ENCODE assay signal across 13 cellular contexts in the genomic region with DNA sequence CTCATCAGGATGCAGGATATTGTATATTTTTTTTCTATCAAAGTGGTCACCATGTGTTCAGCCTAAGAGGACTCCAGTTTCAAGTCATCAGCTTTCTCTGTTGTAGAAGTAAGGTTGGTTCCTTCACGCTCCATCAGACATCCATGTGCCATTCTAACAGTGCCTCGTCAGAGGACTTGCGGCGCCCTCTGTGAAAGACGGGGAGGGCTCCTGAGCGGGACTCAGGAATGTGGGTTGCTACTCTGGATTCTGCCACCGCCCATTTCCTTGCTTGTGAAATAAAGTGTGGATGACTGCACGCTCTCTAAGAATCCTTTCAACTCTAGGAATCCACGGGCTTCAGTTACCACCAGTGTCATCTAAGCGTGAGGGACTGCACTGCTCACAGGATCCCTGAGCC.
"Had no signal": no experiment of that assay in that cellular context is flagged by ENCODE, and none has a peak within 500 bp of the region (broad histone marks: within the 10 kb centered on the region; RNA-seq: fewer than 3 reads in every experiment).

No MANE protein-coding gene starts in this region.

- H3K36me3 ChIP-seq: lower lobe of right lung, transverse colon had no signal

- H3K4me3 ChIP-seq: heart right ventricle, lower lobe of right lung, transverse colon had no signal

- H3K27me3 Mint-ChIP-seq: activated naive CD8-positive, alpha-beta T cell; stimulated activated memory B cell treated with anti-CD40 and anti-IgM and Interleukin-4, amounts not matched to agents 10 μg/mL and 1 μg/mL and 100 μg/mL, for 72 hours had no signal

- H3K27me3 ChIP-seq: heart right ventricle, transverse colon had no signal

- H3K27ac Mint-ChIP-seq: activated naive CD8-positive, alpha-beta T cell; stimulated activated memory B cell treated with anti-CD40 and anti-IgM and Interleukin-4, amounts not matched to agents 10 μg/mL and 1 μg/mL and 100 μg/mL, for 72 hours had no signal

- H3K4me3 Mint-ChIP-seq: activated naive CD8-positive, alpha-beta T cell; activated T-cell treated with anti-CD3 and anti-CD28 coated beads, Interleukin-2, amount 50 U/mL, for 4 hours; stimulated activated memory B cell treated with anti-CD40 and anti-IgM and Interleukin-4, amounts not matched to agents 10 μg/mL and 1 μg/mL and 100 μg/mL, for 72 hours had no signal

- H3K4me1 Mint-ChIP-seq: stimulated activated memory B cell treated with anti-CD40 and anti-IgM and Interleukin-4, amounts not matched to agents 10 μg/mL and 1 μg/mL and 100 μg/mL, for 72 hours had no signal

- ATAC-seq: activated T-cell treated with anti-CD3 and anti-CD28 coated beads, Interleukin-2, amount 50 U/mL, for 4 hours; heart right ventricle; lower lobe of right lung; right cardiac atrium; stimulated activated memory B cell treated with anti-CD40 and anti-IgM and Interleukin-4, amounts not matched to agents 10 μg/mL and 1 μg/mL and 100 μg/mL, for 72 hours had no signal

- H3K27ac ChIP-seq: heart right ventricle, lower lobe of right lung, transverse colon had no signal

- DNase-seq: activated CD4-positive, alpha-beta T cell treated with anti-CD3 and anti-CD28 coated beads for 1 hour; activated CD4-positive, alpha-beta T cell treated with anti-CD3 and anti-CD28 coated beads, Interleukin-2, amount 50 U/mL, for 48 hours; activated gamma-delta T cell; activated T-cell treated with anti-CD3 and anti-CD28 coated beads, Interleukin-2, amount 50 U/mL, for 4 hours; foreskin melanocyte; heart right ventricle; lower lobe of right lung; midbrain; posterior cingulate gyrus; right cardiac atrium; transverse colon had no signal

- H3K4me1 ChIP-seq: heart right ventricle, lower lobe of right lung, transverse colon had no signal

- H3K9me3 ChIP-seq: transverse colon had no signal
